ENCODE assay signal across 15 cellular contexts in the genomic region with DNA sequence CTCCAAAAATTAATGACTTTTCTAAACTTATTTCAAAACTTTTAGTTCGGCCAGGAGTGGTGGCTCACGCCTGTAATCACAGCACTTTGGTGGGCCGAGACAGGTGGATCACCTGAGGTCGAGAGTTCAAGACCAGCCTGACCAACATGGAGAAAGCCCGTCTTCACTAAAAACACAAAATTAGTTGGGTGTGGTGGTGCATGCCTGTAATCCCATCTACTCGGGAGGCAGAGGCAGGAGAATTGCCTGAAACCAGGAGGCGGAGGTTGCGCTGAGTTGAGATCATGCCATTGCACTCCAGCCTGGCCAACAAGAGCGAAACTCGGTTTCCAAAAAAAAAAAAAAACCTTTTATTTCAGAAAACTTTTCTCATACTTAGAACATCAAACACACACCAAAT.
"Had no signal": no experiment of that assay in that cellular context is flagged by ENCODE, and none has a peak within 500 bp of the region (broad histone marks: within the 10 kb centered on the region; RNA-seq: fewer than 3 reads in every experiment).

No MANE protein-coding gene starts in this region.

- H3K4me3 Mint-ChIP-seq: endodermal cell; naive thymus-derived CD4-positive, alpha-beta T cell; nephron progenitor cell had no signal

- H3K27me3 Mint-ChIP-seq: naive thymus-derived CD4-positive, alpha-beta T cell had no signal

- H3K9me3 Mint-ChIP-seq: endodermal cell; naive thymus-derived CD4-positive, alpha-beta T cell; nephron progenitor cell had no signal

- ATAC-seq: heart left ventricle; naive thymus-derived CD4-positive, alpha-beta T cell had no signal

- H3K27ac Mint-ChIP-seq: endodermal cell, nephron progenitor cell had no signal

- DNase-seq: effector CD4-positive, alpha-beta T cell; endodermal cell; erythroblast; heart left ventricle; hypothalamus; mammary epithelial cell; naive thymus-derived CD4-positive, alpha-beta T cell; nephron progenitor cell; posterior cingulate gyrus; small intestine; stimulated activated CD4-positive, alpha-beta T cell treated with anti-CD3 and anti-CD28 coated beads, Interleukin-12 subunit alpha, Interleukin-12 subunit beta, amount 100 ng/mL, for 4 hours; stimulated activated naive CD4-positive, alpha-beta T cell treated with Interleukin-2 at 50 U/mL for 16 hours; tibial artery; upper lobe of left lung; uterus had no signal
